In the genomic region with DNA sequence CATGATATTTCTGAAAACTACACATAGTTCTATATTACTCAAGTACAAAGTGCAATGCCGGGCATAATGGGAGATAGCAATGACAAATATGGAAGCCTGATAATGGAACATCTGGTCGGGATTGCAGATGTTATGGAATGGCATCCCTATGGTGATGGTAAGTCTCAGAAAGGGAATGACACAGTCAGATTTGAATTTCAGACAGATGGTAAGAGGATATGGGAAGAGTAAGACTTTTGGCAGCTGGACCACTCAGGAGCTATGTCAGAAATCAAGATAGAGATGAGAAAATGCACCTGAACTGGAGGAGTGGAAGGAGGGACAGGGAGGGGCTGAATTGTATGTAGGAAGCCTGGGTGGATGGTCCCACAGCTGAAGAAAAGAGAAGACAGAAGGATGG, we compare ENCODE assay signal across 21 cellular contexts.
"Had no signal": no experiment of that assay in that cellular context is flagged by ENCODE, and none has a peak within 500 bp of the region (broad histone marks: within the 10 kb centered on the region; RNA-seq: fewer than 3 reads in every experiment).

No MANE protein-coding gene starts in this region.

- H3K4me3 ChIP-seq: hepatocyte, left lung, left ventricle myocardium inferior, lower lobe of right lung, lung, mucosa of descending colon had no signal

- H3K9me3 Mint-ChIP-seq: memory B cell, mesothelial cell of epicardium had no signal

- H3K36me3 Mint-ChIP-seq: immature natural killer cell, memory B cell, mesothelial cell of epicardium had no signal

- H3K27ac Mint-ChIP-seq: immature natural killer cell, memory B cell, mesothelial cell of epicardium had no signal

- H3K4me1 Mint-ChIP-seq: immature natural killer cell, memory B cell had no signal

- H2AFZ ChIP-seq: hepatocyte had no signal

- H3K27ac ChIP-seq: hepatocyte, left lung, left ventricle myocardium inferior, lower lobe of right lung had no signal

- DNase-seq: hippocampal formation, hypothalamus, immature natural killer cell, islet precursor cell, kidney, kidney glomerular epithelial cell, left cardiac atrium, left colon, left lung, left ventricle myocardium inferior, left ventricle myocardium superior, lower lobe of right lung, mammary epithelial cell, mesenchymal stem cell, mesendoderm, midbrain, mucosa of descending colon had no signal

- H3K9me3 ChIP-seq: left lung, left ventricle myocardium inferior, lower lobe of right lung, mucosa of descending colon had no signal

- H3K79me2 ChIP-seq: hepatocyte had no signal

- H3K27me3 ChIP-seq: hepatocyte, left lung had no signal

- H3K4me3 Mint-ChIP-seq: immature natural killer cell, memory B cell, mesothelial cell of epicardium had no signal

- H3K4me2 ChIP-seq: hepatocyte had no signal

- H3K36me3 ChIP-seq: left lung, left ventricle myocardium inferior, lower lobe of right lung had no signal

- H3K4me1 ChIP-seq: lower lobe of right lung had no signal
